1 cellular context compared by ENCODE assay signal in the genomic region with DNA sequence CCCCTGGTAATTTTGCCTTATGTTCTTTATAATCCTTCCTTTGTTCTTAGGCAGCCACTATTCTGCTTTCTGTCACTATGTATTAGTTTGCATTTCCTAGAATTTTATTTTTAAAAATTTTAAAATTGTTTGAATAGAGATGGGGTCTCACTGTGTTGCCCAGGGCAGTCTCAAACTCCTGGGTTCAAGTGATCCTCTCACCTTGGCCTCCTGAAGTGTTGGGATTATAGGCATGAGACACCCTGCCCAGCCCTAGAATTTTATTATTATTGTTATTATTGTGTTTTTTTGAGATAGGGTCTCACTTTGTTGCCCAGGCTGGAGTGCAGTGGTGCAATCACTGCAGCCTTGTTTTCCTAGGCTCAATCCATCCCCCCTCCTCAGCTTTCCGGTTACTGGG.
TF ChIP-seq lines count a peak whose summit lies in the region.

No MANE protein-coding gene starts in this region.

TF ChIP-seq in K562, 482 proteins besides CTCF, POLR2A, EP300 and RAD21:
- TF ChIP-seq ZNF175 (CRISPR knock-in tag; IDR thresholded peaks at IDR 0.05; ENCODE audit: low read depth) (no peak), RBM25 (IDR thresholded peaks at IDR 0.05; ENCODE audit: low read depth, low read length, severe bottlenecking) (peak; percentile 35), ZNF121 (CRISPR knock-in tag; conservative IDR thresholded peaks at IDR 0.05) (peak; percentile 38; the same call in 1 of the 2 replicates), ARNT (IDR thresholded peaks at IDR 0.05) (no peak), SMAD4 (CRISPR knock-in tag; conservative IDR thresholded peaks at IDR 0.05) (no peak)
- TF ChIP-seq, protein P1, sequence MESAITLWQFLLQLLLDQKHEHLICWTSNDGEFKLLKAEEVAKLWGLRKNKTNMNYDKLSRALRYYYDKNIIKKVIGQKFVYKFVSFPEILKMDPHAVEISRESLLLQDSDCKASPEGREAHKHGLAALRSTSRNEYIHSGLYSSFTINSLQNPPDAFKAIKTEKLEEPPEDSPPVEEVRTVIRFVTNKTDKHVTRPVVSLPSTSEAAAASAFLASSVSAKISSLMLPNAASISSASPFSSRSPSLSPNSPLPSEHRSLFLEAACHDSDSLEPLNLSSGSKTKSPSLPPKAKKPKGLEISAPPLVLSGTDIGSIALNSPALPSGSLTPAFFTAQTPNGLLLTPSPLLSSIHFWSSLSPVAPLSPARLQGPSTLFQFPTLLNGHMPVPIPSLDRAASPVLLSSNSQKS (CRISPR knock-in tag; IDR thresholded peaks at IDR 0.05), result no peak
TF ChIP-seq in K562: peak in this region for 2.
